ENCODE assay signal across 1 cellular context in genomic region chr14:60637490-60638452, GRCh38.
TF ChIP-seq lines count a peak whose summit lies in the region.

No MANE protein-coding gene starts in this region.

TF ChIP-seq in WTC11, 78 proteins besides CTCF, POLR2A, EP300 and RAD21 (continued from another document):
- TF ChIP-seq ATF1 (CRISPR knock-in tag; IDR thresholded peaks at IDR 0.05) (no peak), ZNF317 (CRISPR knock-in tag; IDR thresholded peaks at IDR 0.05; ENCODE audit: borderline replicate concordance, low read depth) (0 out of 2 replicates have a peak, but pooled peaks have one; percentile 34), ATF6 (CRISPR knock-in tag; IDR thresholded peaks at IDR 0.05) (no peak), TCF7 (CRISPR knock-in tag; IDR thresholded peaks at IDR 0.05; ENCODE audit: low read depth) (no peak), ZNF232 (CRISPR knock-in tag; IDR thresholded peaks at IDR 0.05) (no peak), NFYB (CRISPR knock-in tag; conservative IDR thresholded peaks at IDR 0.05; ENCODE audit: low read depth) (no peak), GRHL2 (CRISPR knock-in tag; IDR thresholded peaks at IDR 0.05; ENCODE audit: insufficient replicate concordance, severe bottlenecking) (no peak), ZNF281 (CRISPR knock-in tag; IDR thresholded peaks at IDR 0.05) (no peak), E2F1 (CRISPR knock-in tag; IDR thresholded peaks at IDR 0.05) (no peak), TEAD4 (CRISPR knock-in tag; IDR thresholded peaks at IDR 0.05) (no peak), ELF4 (CRISPR knock-in tag; IDR thresholded peaks at IDR 0.05; ENCODE audit: low read depth) (no peak), PRDM15 (CRISPR knock-in tag; IDR thresholded peaks at IDR 0.05) (peak; percentile 38; the same call in 1 of the 2 replicates), TEAD1 (CRISPR knock-in tag; IDR thresholded peaks at IDR 0.05) (no peak), ZNF263 (CRISPR knock-in tag; IDR thresholded peaks at IDR 0.05; ENCODE audit: low read depth) (0 out of 2 replicates have a peak, but pooled peaks have one; percentile 49), ESRRA (CRISPR knock-in tag; IDR thresholded peaks at IDR 0.05; ENCODE audit: borderline replicate concordance) (no peak), IRF2 (CRISPR knock-in tag; IDR thresholded peaks at IDR 0.05; ENCODE audit: borderline replicate concordance, low read depth) (no peak), ZNF121 (CRISPR knock-in tag; IDR thresholded peaks at IDR 0.05) (no peak), E2F4 (CRISPR knock-in tag; IDR thresholded peaks at IDR 0.05; ENCODE audit: borderline replicate concordance, low read depth) (no peak), CREB1 (CRISPR knock-in tag; IDR thresholded peaks at IDR 0.05) (no peak)
TF ChIP-seq in WTC11: peak in this region for 8.
